ENCODE assay signal across 2 cellular contexts in genomic region chr1:31431351-31431750, GRCh38.
A peak's percentile ranks its signal among the peaks of the same experiment; 100 is the strongest.
TF ChIP-seq lines count a peak whose summit lies in the region.

No MANE protein-coding gene starts in this region.

TF ChIP-seq in GM12878, 131 proteins besides CTCF, POLR2A, EP300 and RAD21:
- TF ChIP-seq IKZF1 (conservative IDR thresholded peaks at IDR 0.05) (peak; percentile 37; the same call in 1 of the 2 replicates), IKZF2 (IDR thresholded peaks at IDR 0.05) (peak in 1 of 2 experiments; percentile 49; a peak in 3 of 4 replicates), BACH1 (IDR thresholded peaks at IDR 0.05; ENCODE audit: borderline replicate concordance) (no peak)
TF ChIP-seq in GM12878: peak in this region for 2.

TF ChIP-seq in HepG2, 621 proteins besides CTCF, POLR2A, EP300 and RAD21:
- TF ChIP-seq ZNF687 (CRISPR knock-in tag; IDR thresholded peaks at IDR 0.05) (peak; percentile 64), PCBP1 (IDR thresholded peaks at IDR 0.05; ENCODE audit: borderline replicate concordance, low read depth, low read length) (0 out of 2 replicates have a peak, but pooled peaks have one; percentile 31), SMAD9 (CRISPR knock-in tag; IDR thresholded peaks at IDR 0.05) (no peak)
